Comparison of ENCODE assay signal across 28 cellular contexts in the genomic region with DNA sequence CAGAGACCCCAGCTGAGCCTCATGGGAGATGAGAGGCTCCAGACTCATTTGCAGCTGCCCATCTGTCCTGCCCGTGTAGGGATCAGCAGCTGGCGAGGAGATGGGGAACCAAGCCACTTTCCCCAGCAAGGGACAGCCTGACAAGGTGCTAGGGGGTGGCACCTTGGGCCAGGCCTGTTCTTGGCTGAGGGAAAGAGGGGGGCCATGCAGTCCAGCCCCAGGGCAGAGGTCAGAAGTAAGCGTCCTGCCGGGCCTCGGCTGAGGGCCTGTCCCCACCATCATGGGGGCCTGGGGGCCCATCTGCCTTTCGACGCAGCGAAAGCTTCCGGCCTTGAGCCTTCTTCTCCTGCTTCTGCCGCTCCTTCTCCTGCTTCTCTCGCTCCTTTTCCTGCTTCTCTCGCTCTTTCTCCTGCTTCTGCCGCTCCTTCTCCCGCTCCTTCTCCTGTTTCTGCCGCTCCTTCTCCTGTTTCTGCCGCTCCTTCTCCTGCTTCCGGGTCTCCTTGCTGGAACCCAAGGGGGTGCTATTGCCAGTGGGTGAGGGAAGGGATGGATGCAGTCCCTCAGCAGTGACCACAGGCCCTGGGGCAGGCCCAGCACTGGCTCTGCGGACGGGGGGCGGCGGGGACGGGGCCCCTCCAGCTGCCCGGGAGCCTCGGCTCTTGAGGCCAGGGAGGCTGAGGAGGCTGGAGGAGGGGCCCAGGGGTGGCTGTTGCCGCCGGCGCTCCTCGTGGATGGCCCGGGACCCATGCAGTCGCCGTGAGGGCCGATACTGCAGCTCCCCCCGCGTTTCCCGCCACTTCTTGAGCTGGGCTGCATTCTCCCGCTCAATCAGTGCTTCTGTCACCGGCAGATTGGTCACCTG. TPM values are rescaled to one million over a fixed set of nuclear protein-coding genes. Genes with fewer than 3 reads are reported as not detected.
DNase-seq lines count a peak whose midpoint lies in the region; ATAC-seq and TF ChIP-seq lines count a peak whose summit lies in the region.
"Had no signal": no experiment of that assay in that cellular context is flagged by ENCODE, and none has a peak within 500 bp of the region (broad histone marks: within the 10 kb centered on the region; RNA-seq: fewer than 3 reads in every experiment).

No MANE protein-coding gene starts in this region.

- H4K12ac ChIP-seq in trophoblast cell (ENCODE audit: low read depth, low read length), result peak overlapping the region; percentile 3

- H3K27me3 Mint-ChIP-seq in activated naive CD8-positive, alpha-beta T cell treated with anti-CD3 and anti-CD28 coated beads, Interleukin-2, amount 50 U/mL, for 24 hours, result no peaks in the 10 kb centered on the region
- H3K27me3 Mint-ChIP-seq in activated naive CD8-positive, alpha-beta T cell treated with anti-CD3 and anti-CD28 coated beads for 36 hours, result no peaks in the 10 kb centered on the region
- peaks cover 28% of the 10 kb centered on the region for H3K27me3 Mint-ChIP-seq in endothelial cell (ENCODE audit: unreplicated experiment)
- H3K27me3 Mint-ChIP-seq: CD8-positive, alpha-beta memory T cell; stimulated activated naive B cell treated with anti-CD40 and anti-IgM and Interleukin-4, amounts not matched to agents 10 μg/mL and 1 μg/mL and 100 μg/mL, for 72 hours had no signal

- peak overlapping the region; percentile 19 for H2BK12ac ChIP-seq in trophoblast cell (ENCODE audit: low read length)

- H3K27me3 ChIP-seq in Karpas-422 (ENCODE audit: low read length), result no peaks in the 10 kb centered on the region
- H3K27me3 ChIP-seq in trophoblast cell (ENCODE audit: insufficient read depth, low read length), result no peaks in the 10 kb centered on the region
- H3K27me3 ChIP-seq: esophagus muscularis mucosa, gastroesophageal sphincter, Peyer's patch, thyroid gland had no signal

- no peak for DNase-seq in activated naive CD8-positive, alpha-beta T cell treated with anti-CD3 and anti-CD28 coated beads, Interleukin-2, amount 50 U/mL, for 24 hours
- no peak for DNase-seq in activated naive CD8-positive, alpha-beta T cell treated with anti-CD3 and anti-CD28 coated beads for 36 hours
- DNase-seq in Karpas-422 (no peak), endothelial cell (ENCODE audit: low spot score) (no peak), trophoblast cell (no peak), GM13977 (ENCODE audit: low spot score) (no peak)
- DNase-seq in activated CD4-positive, alpha-beta T cell treated with anti-CD3 and anti-CD28 coated beads for 4 hours, result no peak
- DNase-seq: aorta; DMS79; effector CD8-positive, alpha-beta T cell; H7; left colon; natural killer cell; NCI-H187 treated with DMSO at 0.1 percent for 48 hours; NCI-H226; NCI-H774; Peyer's patch; SK-N-SH; stimulated activated naive B cell treated with anti-CD40 and anti-IgM and Interleukin-4, amounts not matched to agents 10 μg/mL and 1 μg/mL and 100 μg/mL, for 72 hours; thyroid gland had no signal

- H3K9me2 ChIP-seq in Karpas-422 (replicated peaks; ENCODE audit: insufficient read depth, low read length), result no peaks in the 10 kb centered on the region
- H3K9me2 ChIP-seq: SK-N-SH had no signal

- H3K79me1 ChIP-seq in trophoblast cell (ENCODE audit: low read length), result peaks cover 15% of the 10 kb centered on the region

- H3K4me3 Mint-ChIP-seq in activated naive CD8-positive, alpha-beta T cell treated with anti-CD3 and anti-CD28 coated beads, Interleukin-2, amount 50 U/mL, for 24 hours, result no peak overlapping the region
- no peak overlapping the region for H3K4me3 Mint-ChIP-seq in activated naive CD8-positive, alpha-beta T cell treated with anti-CD3 and anti-CD28 coated beads for 36 hours
- peak overlapping the region; percentile 69 for H3K4me3 Mint-ChIP-seq in endothelial cell (ENCODE audit: unreplicated experiment)
- H3K4me3 Mint-ChIP-seq: natural killer cell; stimulated activated naive B cell treated with anti-CD40 and anti-IgM and Interleukin-4, amounts not matched to agents 10 μg/mL and 1 μg/mL and 100 μg/mL, for 72 hours had no signal

- H2AK5ac ChIP-seq in trophoblast cell (ENCODE audit: low read length), result no peak overlapping the region

- H3K4me3 ChIP-seq in Karpas-422 (ENCODE audit: low read length) (no peak overlapping the region), trophoblast cell (ENCODE audit: low read depth, low read length) (peak overlapping the region; percentile 6)
- H3K4me3 ChIP-seq: esophagus muscularis mucosa, gastroesophageal sphincter, Peyer's patch, thyroid gland had no signal

- in situ Hi-C loops in GM13977 (cut with MboI; ENCODE audit: low pct_unique_long_range_greater_than_20kb, low sequenced_read_pairs, unreplicated experiment), result no loop called here

- no peak overlapping the region for H3K4ac ChIP-seq in trophoblast cell (ENCODE audit: low read depth, low read length)

- peak overlapping the region; percentile 50 for H3K27ac Mint-ChIP-seq in activated naive CD8-positive, alpha-beta T cell treated with anti-CD3 and anti-CD28 coated beads, Interleukin-2, amount 50 U/mL, for 24 hours
- H3K27ac Mint-ChIP-seq in activated naive CD8-positive, alpha-beta T cell treated with anti-CD3 and anti-CD28 coated beads for 36 hours, result no peak overlapping the region
- peak overlapping the region; percentile 59 for H3K27ac Mint-ChIP-seq in endothelial cell (ENCODE audit: unreplicated experiment)

- no peak overlapping the region for H2BK120ac ChIP-seq in trophoblast cell (ENCODE audit: insufficient read depth, low read length, poor library complexity)

- peak overlapping the region; percentile 5 for H2BK5ac ChIP-seq in trophoblast cell (ENCODE audit: low read depth, low read length, poor library complexity)

- TF ChIP-seq CTCF in endothelial cell (IDR thresholded peaks at IDR 0.05; ENCODE audit: unreplicated experiment) (no peak), GM13977 (IDR thresholded peaks at IDR 0.05; ENCODE audit: extremely low read depth, insufficient read depth, missing control alignments) (no peak)

- no peak overlapping the region for H3K23ac ChIP-seq in trophoblast cell (ENCODE audit: low read length)

- no peak overlapping the region for H4K91ac ChIP-seq in trophoblast cell (ENCODE audit: low read depth, low read length)

- WGBS in trophoblast cell (ENCODE audit: extremely low coverage, insufficient coverage, insufficient read length), result no CpG with 5 or more reads among the region's 37 CpGs

- H3K4me1 Mint-ChIP-seq in activated naive CD8-positive, alpha-beta T cell treated with anti-CD3 and anti-CD28 coated beads, Interleukin-2, amount 50 U/mL, for 24 hours, result peaks cover 20% of the 10 kb centered on the region
- peaks cover 25% of the 10 kb centered on the region for H3K4me1 Mint-ChIP-seq in activated naive CD8-positive, alpha-beta T cell treated with anti-CD3 and anti-CD28 coated beads for 36 hours
- H3K4me1 Mint-ChIP-seq in endothelial cell (ENCODE audit: unreplicated experiment), result peaks cover 27% of the 10 kb centered on the region

- H3K14ac ChIP-seq in trophoblast cell (ENCODE audit: low read length), result peak overlapping the region; percentile 1

- no peak overlapping the region for H2AFZ ChIP-seq in Karpas-422 (ENCODE audit: low read length)
- no peak overlapping the region for H2AFZ ChIP-seq in trophoblast cell (ENCODE audit: insufficient read depth, low read length, poor library complexity)

- no peaks in the 10 kb centered on the region for H3K9me3 Mint-ChIP-seq in activated naive CD8-positive, alpha-beta T cell treated with anti-CD3 and anti-CD28 coated beads, Interleukin-2, amount 50 U/mL, for 24 hours
- no peaks in the 10 kb centered on the region for H3K9me3 Mint-ChIP-seq in activated naive CD8-positive, alpha-beta T cell treated with anti-CD3 and anti-CD28 coated beads for 36 hours
- H3K9me3 Mint-ChIP-seq in endothelial cell (ENCODE audit: unreplicated experiment), result no peaks in the 10 kb centered on the region
- H3K9me3 Mint-ChIP-seq: CD8-positive, alpha-beta memory T cell; natural killer cell; stimulated activated naive B cell treated with anti-CD40 and anti-IgM and Interleukin-4, amounts not matched to agents 10 μg/mL and 1 μg/mL and 100 μg/mL, for 72 hours had no signal

- ATAC-seq in activated naive CD8-positive, alpha-beta T cell treated with anti-CD3 and anti-CD28 coated beads, Interleukin-2, amount 50 U/mL, for 24 hours, result no peak
- ATAC-seq in GM21390 (IDR thresholded peaks at IDR 0.05; ENCODE audit: unreplicated experiment), result no peak
- ATAC-seq: gastroesophageal sphincter; left colon; natural killer cell; stimulated activated naive B cell treated with anti-CD40 and anti-IgM and Interleukin-4, amounts not matched to agents 10 μg/mL and 1 μg/mL and 100 μg/mL, for 72 hours had no signal

- peak overlapping the region; percentile 8 for H4K8ac ChIP-seq in trophoblast cell (ENCODE audit: low read depth, low read length)

- H3K27ac ChIP-seq in Karpas-422 (ENCODE audit: low read length), result 0 out of 2 replicates have a peak overlapping the region, but pooled peaks have one; percentile 59
- H3K27ac ChIP-seq in trophoblast cell (ENCODE audit: low read depth, low read length), result peak overlapping the region; percentile 1
- H3K27ac ChIP-seq: KMS-11, Peyer's patch, thyroid gland, VCaP had no signal

- no peak overlapping the region for H3K9ac ChIP-seq in Karpas-422 (ENCODE audit: low read length)
- no peak overlapping the region for H3K9ac ChIP-seq in trophoblast cell (ENCODE audit: low read length)
- H3K9ac ChIP-seq: KMS-11, SK-N-SH had no signal

- peaks cover 40% of the 10 kb centered on the region for H3K4me1 ChIP-seq in Karpas-422 (ENCODE audit: low read length)
- H3K4me1 ChIP-seq in trophoblast cell (ENCODE audit: control insufficient read depth in 1 of 2, insufficient read depth in 2 of 2, low read length in 2 of 2), result peaks cover 19 to 20% of the 10 kb centered on the region in 2 experiments

- H3K4me2 ChIP-seq in Karpas-422 (ENCODE audit: low read depth, low read length, poor library complexity, severe bottlenecking) (no peak overlapping the region), trophoblast cell (ENCODE audit: low read length) (no peak overlapping the region)
- H3K4me2 ChIP-seq: KMS-11 had no signal

- H3K79me2 ChIP-seq in Karpas-422 (ENCODE audit: low read length) (peaks cover 42% of the 10 kb centered on the region), trophoblast cell (ENCODE audit: control insufficient read depth, insufficient read depth, low read length, poor library complexity) (peaks cover 10% of the 10 kb centered on the region)

- H3K36me3 ChIP-seq in Karpas-422 (ENCODE audit: insufficient read depth, low read length) (peaks cover 4% of the 10 kb centered on the region; the same call in 1 of the 2 replicates), trophoblast cell (ENCODE audit: control insufficient read depth in 1 of 2, insufficient read depth in 2 of 2, low read length in 2 of 2) (peaks cover 45 to 53% of the 10 kb centered on the region in 2 experiments)

- peaks cover 18% of the 10 kb centered on the region for H3K36me3 Mint-ChIP-seq in activated naive CD8-positive, alpha-beta T cell treated with anti-CD3 and anti-CD28 coated beads, Interleukin-2, amount 50 U/mL, for 24 hours (ENCODE audit: low read depth)
- H3K36me3 Mint-ChIP-seq in activated naive CD8-positive, alpha-beta T cell treated with anti-CD3 and anti-CD28 coated beads for 36 hours, result peaks cover 11% of the 10 kb centered on the region
- H3K36me3 Mint-ChIP-seq in endothelial cell (ENCODE audit: low read depth, unreplicated experiment), result peaks cover 27% of the 10 kb centered on the region

- H4K20me1 ChIP-seq in Karpas-422 (ENCODE audit: insufficient read depth, low read depth, low read length), result no peaks in the 10 kb centered on the region

- H3K18ac ChIP-seq in trophoblast cell (ENCODE audit: low read length), result no peak overlapping the region

- no peaks in the 10 kb centered on the region for H3K9me3 ChIP-seq in Karpas-422 (ENCODE audit: low read length)
- H3K9me3 ChIP-seq in trophoblast cell (ENCODE audit: insufficient read depth, low read depth, low read length), result no peaks in the 10 kb centered on the region
- H3K9me3 ChIP-seq: esophagus muscularis mucosa, gastroesophageal sphincter, Peyer's patch, SK-N-SH, thyroid gland had no signal

RNA-seq across cellular contexts. Expression of a gene that starts 2.8 kb away (rescaled TPM):
- total RNA-seq in activated naive CD8-positive, alpha-beta T cell treated with anti-CD3 and anti-CD28 coated beads for 36 hours, result 10 to 100 TPM; 60.7 to 66.8 TPM
- total RNA-seq in Karpas-422 (2014; rRNA removed; shearing (Covaris generic); ENCODE audit: low replicate concordance), result 45.4 and 65.1 TPM in 2 replicates
- total RNA-seq in endothelial cell (ENCODE audit: unreplicated experiment), result 77.2 TPM
- polyA plus RNA-seq in trophoblast cell (2013), result 35.5 and 38.3 TPM in 2 replicates

RNA-seq across cellular contexts. Expression of a gene that starts 12.3 kb away (rescaled TPM):
- 10 to 100 TPM; 43.2 to 45.7 TPM for total RNA-seq in activated naive CD8-positive, alpha-beta T cell treated with anti-CD3 and anti-CD28 coated beads for 36 hours
- total RNA-seq in Karpas-422 (2014; rRNA removed; shearing (Covaris generic); ENCODE audit: low replicate concordance), result 31.2 and 45.5 TPM in 2 replicates
- total RNA-seq in endothelial cell (ENCODE audit: unreplicated experiment), result 62.4 TPM
- polyA plus RNA-seq in trophoblast cell (2013), result 29.4 and 29.9 TPM in 2 replicates

RNA-seq across cellular contexts. Expression of a gene that starts 16.7 kb away (rescaled TPM):
- total RNA-seq in activated naive CD8-positive, alpha-beta T cell treated with anti-CD3 and anti-CD28 coated beads for 36 hours, result 1 to 10 TPM; 1.2 to 1.5 TPM
- not detected in 2 replicates for total RNA-seq in Karpas-422 (2014; rRNA removed; shearing (Covaris generic); ENCODE audit: low replicate concordance)
- 0.85 TPM for total RNA-seq in endothelial cell (ENCODE audit: unreplicated experiment)
- polyA plus RNA-seq in trophoblast cell (2013), result 4.0 and 5.0 TPM in 2 replicates
- total RNA-seq: aorta; esophagus muscularis mucosa; gastroesophageal sphincter; H7; left colon; Peyer's patch; T-helper 2 cell treated with Interferon-gamma antibody and Interleukin-4, amounts not matched to agents 100 ng/mL and 5 ng/mL, for 36 hours; thyroid gland had no signal

RNA-seq across cellular contexts. Expression of a gene that starts 24.4 kb away (rescaled TPM):
- 100 to 1,000 TPM; 162 to 163 TPM for total RNA-seq in activated naive CD8-positive, alpha-beta T cell treated with anti-CD3 and anti-CD28 coated beads for 36 hours
- total RNA-seq in Karpas-422 (2014; rRNA removed; shearing (Covaris generic); ENCODE audit: low replicate concordance), result 64.1 and 117 TPM in 2 replicates
- total RNA-seq in endothelial cell (ENCODE audit: unreplicated experiment), result 1.6 TPM
- 1.3 and 1.5 TPM in 2 replicates for polyA plus RNA-seq in trophoblast cell (2013)
- total RNA-seq: cerebellum had no signal

RNA-seq across cellular contexts. Expression of a gene that starts 37.3 kb away (rescaled TPM):
- total RNA-seq in activated naive CD8-positive, alpha-beta T cell treated with anti-CD3 and anti-CD28 coated beads for 36 hours, result 10 to 100 TPM in 1 of 2 experiments, 1 to 10 TPM in 1; 9.5 to 10.2 TPM
- total RNA-seq in Karpas-422 (2014; rRNA removed; shearing (Covaris generic); ENCODE audit: low replicate concordance), result 18.2 and 20.5 TPM in 2 replicates
- 40.4 TPM for total RNA-seq in endothelial cell (ENCODE audit: unreplicated experiment)
- polyA plus RNA-seq in trophoblast cell (2013), result 11.6 and 12.1 TPM in 2 replicates
